ENCODE assay signal across 1 cellular context in the genomic region with DNA sequence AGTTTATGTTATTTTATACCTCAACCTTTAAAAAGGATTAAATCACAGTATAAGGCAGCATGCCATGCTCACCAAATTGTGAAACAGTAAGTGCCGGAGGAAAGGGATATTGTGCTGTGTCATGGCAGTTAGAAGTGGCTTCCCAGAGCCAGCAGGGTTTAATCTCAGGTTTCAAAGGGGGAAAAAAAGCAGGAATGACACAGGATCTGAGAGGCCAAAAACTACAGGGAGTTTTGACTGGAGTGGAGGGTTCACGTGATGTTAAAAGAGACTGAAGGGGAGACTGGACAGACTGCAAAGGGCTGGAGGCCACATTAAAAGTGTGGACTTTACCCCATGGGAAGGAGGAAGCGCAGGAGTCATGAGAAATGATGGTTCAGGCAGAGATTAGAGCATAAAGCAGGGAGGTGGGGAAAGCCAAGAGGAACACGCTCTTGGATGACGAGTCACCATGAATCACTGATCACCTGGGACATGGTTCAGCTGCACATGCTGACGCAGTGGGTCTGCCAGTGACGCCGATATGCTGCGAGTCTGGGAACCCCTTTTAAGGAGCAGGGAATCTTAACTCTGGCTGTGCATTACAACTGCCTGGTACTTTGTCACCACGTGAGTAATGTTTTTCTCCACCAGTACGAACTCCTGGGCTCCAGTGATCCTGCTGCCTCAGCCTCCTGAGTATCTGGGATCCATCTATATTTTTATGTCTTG.
TF ChIP-seq lines count a peak whose summit lies in the region.

No MANE protein-coding gene starts in this region.

TF ChIP-seq in H1, 55 proteins besides CTCF, POLR2A, EP300 and RAD21:
- TF ChIP-seq KDM1A (IDR thresholded peaks at IDR 0.05; ENCODE audit: borderline replicate concordance, low read length) = no peak
- TF ChIP-seq CREB1 (IDR thresholded peaks at IDR 0.05) = peak; percentile 46; the same call in 1 of the 2 replicates
- no peak for TF ChIP-seq SP2 (IDR thresholded peaks at IDR 0.05; ENCODE audit: low read length)
- no peak for TF ChIP-seq RXRA (IDR thresholded peaks at IDR 0.05; ENCODE audit: insufficient read depth, low read depth, low read length)
- TF ChIP-seq TBP (IDR thresholded peaks at IDR 0.05; ENCODE audit: low read depth, low read length) = no peak
- TF ChIP-seq MAFK (IDR thresholded peaks at IDR 0.05; ENCODE audit: low read depth, low read length) = peak; percentile 92
- 0 out of 2 replicates have a peak, but pooled peaks have one; percentile 32 for TF ChIP-seq SP1 (IDR thresholded peaks at IDR 0.05; ENCODE audit: low read depth, low read length)
- TF ChIP-seq, protein P1, sequence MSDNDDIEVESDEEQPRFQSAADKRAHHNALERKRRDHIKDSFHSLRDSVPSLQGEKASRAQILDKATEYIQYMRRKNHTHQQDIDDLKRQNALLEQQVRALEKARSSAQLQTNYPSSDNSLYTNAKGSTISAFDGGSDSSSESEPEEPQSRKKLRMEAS (IDR thresholded peaks at IDR 0.05) = peak; percentile 31; the same call in 1 of the 2 replicates
- peak; percentile 98 for TF ChIP-seq BACH1 (IDR thresholded peaks at IDR 0.05; ENCODE audit: low read length)
- 0 out of 2 replicates have a peak, but pooled peaks have one; percentile 27 for TF ChIP-seq CEBPB (IDR thresholded peaks at IDR 0.05; ENCODE audit: low read depth, low read length)
- peak; percentile 51 for TF ChIP-seq ASH2L (IDR thresholded peaks at IDR 0.05; ENCODE audit: low read length)
- 0 out of 2 replicates have a peak, but pooled peaks have one; percentile 22 for TF ChIP-seq YY1 (IDR thresholded peaks at IDR 0.05; ENCODE audit: low read depth, low read length)
